Comparison of ENCODE assay signal across 21 cellular contexts in the genomic region with DNA sequence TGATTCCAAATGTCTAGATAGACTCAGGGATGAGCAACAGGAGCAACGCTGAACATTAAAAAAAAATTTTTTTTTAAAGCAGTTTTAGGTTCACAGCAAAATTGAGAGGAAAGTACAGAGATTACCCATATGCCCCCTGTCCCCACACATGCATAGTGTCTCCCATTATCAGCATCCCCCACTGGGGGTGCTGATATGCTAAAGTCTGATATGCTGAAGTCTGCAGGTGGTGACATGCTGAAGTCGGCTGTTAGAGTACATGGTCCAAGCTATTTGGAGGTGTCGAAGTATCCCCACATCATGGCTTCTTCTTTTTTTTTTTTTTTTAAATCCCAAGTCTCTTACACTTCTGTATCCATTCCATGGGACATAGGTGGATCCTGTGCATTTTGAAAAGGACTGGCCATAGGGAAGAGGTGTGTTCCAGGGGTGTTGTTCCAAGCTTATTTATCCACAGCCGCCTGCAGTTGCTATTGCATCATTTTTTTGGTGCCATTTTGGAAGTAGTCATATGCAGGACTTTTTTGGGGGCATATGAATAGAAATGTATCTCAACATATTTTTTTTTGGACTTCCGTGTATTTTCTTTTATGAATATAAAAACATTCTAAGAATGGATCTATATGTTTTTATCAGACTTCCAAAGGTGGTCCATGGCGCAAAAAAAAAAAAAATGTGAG. TPM values are rescaled to one million over a fixed set of nuclear protein-coding genes. Genes with fewer than 3 reads are reported as not detected.
DNase-seq lines count a peak whose midpoint lies in the region; ATAC-seq, FAIRE-seq and TF ChIP-seq lines count a peak whose summit lies in the region.
"Had no signal": no experiment of that assay in that cellular context is flagged by ENCODE, and none has a peak within 500 bp of the region (broad histone marks: within the 10 kb centered on the region; RNA-seq: fewer than 3 reads in every experiment).

No MANE protein-coding gene starts in this region.

- TF ChIP-seq CTCF in HepG2 (CRISPR knock-in tag; IDR thresholded peaks at IDR 0.05) (no peak), right lobe of liver (IDR thresholded peaks at IDR 0.05) (no peak), GM12878 (IDR thresholded peaks at IDR 0.05 in 2 of 3, conservative IDR thresholded peaks at IDR 0.05 in 1 of 3; ENCODE audit: control insufficient read depth in 2 of 3, extremely low read depth in 1 of 3, insufficient read depth in 1 of 3, low read depth in 3 of 3, low read length in 3 of 3) (no peak)

- H3K18ac ChIP-seq in mesendoderm (ENCODE audit: low read length), result no peak overlapping the region

- H3K4me3 ChIP-seq in HepG2 (replicated peaks in 1 of 3; ENCODE audit: insufficient read depth in 1 of 3, low read depth in 2 of 3, low read length in 3 of 3), result no peak overlapping the region
- no peak overlapping the region for H3K4me3 ChIP-seq in right lobe of liver
- no peak overlapping the region for H3K4me3 ChIP-seq in GM12878
- no peak overlapping the region for H3K4me3 ChIP-seq in mesendoderm (ENCODE audit: low read length)
- H3K4me3 ChIP-seq: BLaER1 treated with 17β-estradiol and CSF1 and Interleukin-3, amounts not matched to agents 10 nM and 100 nM had no signal

- 0 out of 5 replicates have a peak, but pooled peaks cover 0 to 4% of the 10 kb centered on the region in 2 experiments for H3K27me3 ChIP-seq in HepG2 (ENCODE audit: control insufficient read depth in 1 of 2, insufficient read depth in 2 of 2, low read length in 2 of 2)
- H3K27me3 ChIP-seq in right lobe of liver, result no peaks in the 10 kb centered on the region
- H3K27me3 ChIP-seq in GM12878 (replicated peaks in 1 of 2; ENCODE audit: control insufficient read depth in 2 of 2, insufficient read depth in 2 of 2, low read length in 1 of 2), result no peaks in the 10 kb centered on the region
- H3K27me3 ChIP-seq in mesendoderm (ENCODE audit: insufficient read depth, low read length, poor library complexity), result no peaks in the 10 kb centered on the region
- H3K27me3 ChIP-seq: BLaER1 treated with 17β-estradiol and CSF1 and Interleukin-3, amounts not matched to agents 10 nM and 100 nM had no signal

- in situ Hi-C loops in HepG2 (cut with HindIII; ENCODE audit: extremely low pct_ligation_motif_present, low pct_unique_long_range_greater_than_20kb) (no loop called here), GM12878 (cut with MboI) (no loop called here)

- POLR2A ChIA-PET in HepG2 (lab: Yijun Ruan, JAX), result interaction anchor here (1.2 kb wide), 1 partner anchor 358 kb away, joined by 3 read pairs; no protein-coding TSS in a partner anchor
- POLR2A ChIA-PET in GM12878 (lab: Charles Lee), result no interaction called here

- no peak overlapping the region for H2BK5ac ChIP-seq in mesendoderm (ENCODE audit: low read length)

- DNase-seq in HepG2 (ENCODE audit: low spot score) (no peak), right lobe of liver (no peak), GM12878 (ENCODE audit: low read depth, low spot score) (no peak), mesendoderm (peak; percentile 73), HPDE6-E6E7 (ENCODE audit: extremely low spot score) (no peak)
- DNase-seq: CD4-positive, alpha-beta T cell; CD8-positive, alpha-beta memory T cell; DMS 273 treated with DMSO at 0.1 percent for 48 hours; DMS79; EL; GDM1; GOT3; H7; HCEC 1CT had no signal

- no peaks in the 10 kb centered on the region for H3K36me3 Mint-ChIP-seq in activated T-helper 17 cell treated with anti-CD3 and anti-CD28 coated beads, Interleukin-2, amount 50 U/mL, for 72 hours (ENCODE audit: low read depth)
- H3K36me3 Mint-ChIP-seq: CD14-positive monocyte; CD8-positive, alpha-beta memory T cell had no signal

- TF ChIP-seq POLR2A in HepG2 (IDR thresholded peaks at IDR 0.05; ENCODE audit: insufficient read depth in 1 of 2, low read depth in 2 of 2, low read length in 2 of 2), result no peak
- no peak for TF ChIP-seq POLR2A in right lobe of liver (IDR thresholded peaks at IDR 0.05)
- TF ChIP-seq POLR2A in GM12878 (IDR thresholded peaks at IDR 0.05; ENCODE audit: low read depth, low read length), result no peak

- no peak overlapping the region for H3K4ac ChIP-seq in mesendoderm (ENCODE audit: low read depth, low read length)

- no peaks in the 10 kb centered on the region for H3K4me1 Mint-ChIP-seq in activated T-helper 17 cell treated with anti-CD3 and anti-CD28 coated beads, Interleukin-2, amount 50 U/mL, for 72 hours
- H3K4me1 Mint-ChIP-seq: B cell; CD14-positive monocyte; CD8-positive, alpha-beta memory T cell had no signal

- no peak overlapping the region for H3K27ac Mint-ChIP-seq in activated T-helper 17 cell treated with anti-CD3 and anti-CD28 coated beads, Interleukin-2, amount 50 U/mL, for 72 hours
- H3K27ac Mint-ChIP-seq: B cell; CD14-positive monocyte; CD4-positive, alpha-beta T cell; CD8-positive, alpha-beta memory T cell had no signal

- H3K9ac ChIP-seq in HepG2 (ENCODE audit: insufficient read depth, low read depth, low read length), result no peak overlapping the region
- no peak overlapping the region for H3K9ac ChIP-seq in GM12878 (ENCODE audit: control insufficient read depth, insufficient read depth, low read length)
- H3K9ac ChIP-seq in mesendoderm (ENCODE audit: low read length), result no peak overlapping the region
- H3K9ac ChIP-seq: BLaER1 treated with 17β-estradiol and CSF1 and Interleukin-3, amounts not matched to agents 10 nM and 100 nM had no signal

- H3K9me3 ChIP-seq in HepG2 (ENCODE audit: low read length) (no peaks in the 10 kb centered on the region), right lobe of liver (no peaks in the 10 kb centered on the region), GM12878 (replicated peaks; ENCODE audit: control insufficient read depth, insufficient read depth, low read length) (no peaks in the 10 kb centered on the region)
- H3K9me3 ChIP-seq: BLaER1 treated with 17β-estradiol and CSF1 and Interleukin-3, amounts not matched to agents 10 nM and 100 nM had no signal

- RAD21 ChIA-PET in GM12878 (lab: Charles Lee; ENCODE audit: unreplicated experiment), result no interaction called here

- no peak overlapping the region for H4K5ac ChIP-seq in mesendoderm (ENCODE audit: low read length)

- no peaks in the 10 kb centered on the region for H3K79me2 ChIP-seq in HepG2 (ENCODE audit: insufficient read depth, low read length)
- no peaks in the 10 kb centered on the region for H3K79me2 ChIP-seq in GM12878 (ENCODE audit: control insufficient read depth, insufficient read depth, low read length)
- no peaks in the 10 kb centered on the region for H3K79me2 ChIP-seq in mesendoderm (ENCODE audit: control insufficient read depth, insufficient read depth, low read length)

- no peak overlapping the region for H2AK5ac ChIP-seq in mesendoderm (ENCODE audit: low read length)

- ATAC-seq in HepG2 (no peak), right lobe of liver (no peak), GM12878 (peak; percentile 43; the same call in 1 of the 3 replicates)
- no peak for ATAC-seq in activated T-helper 17 cell treated with anti-CD3 and anti-CD28 coated beads, Interleukin-2, amount 50 U/mL, for 72 hours (replicated peaks)

- intact Hi-C loops in HepG2 (cut with micrococcal nuclease; ENCODE audit: unreplicated experiment), result no loop called here
- intact Hi-C loops in right lobe of liver (cut with DNase I), result no loop called here
- intact Hi-C loops in GM12878 (cut with micrococcal nuclease; ENCODE audit: unreplicated experiment), result no loop called here

- no peak overlapping the region for H4K8ac ChIP-seq in mesendoderm (ENCODE audit: low read depth, low read length)

- BruUV-seq in HepG2 (replicated peaks; lab: Mats Ljungman, UMichigan), result no TSS peak
- no TSS peak for BruUV-seq in GM12878 (replicated peaks; lab: Mats Ljungman, UMichigan)

- H3K23ac ChIP-seq in mesendoderm (ENCODE audit: low read length), result no peak overlapping the region

- no peak for TF ChIP-seq RAD21 in HepG2 (CRISPR knock-in tag; IDR thresholded peaks at IDR 0.05)
- TF ChIP-seq RAD21 in GM12878 (IDR thresholded peaks at IDR 0.05; ENCODE audit: insufficient read depth, low read depth, low read length), result no peak

- H3K4me2 ChIP-seq in HepG2 (ENCODE audit: low read depth, low read length) (no peak overlapping the region), GM12878 (ENCODE audit: control insufficient read depth, insufficient read depth) (no peak overlapping the region), mesendoderm (ENCODE audit: low read length) (no peak overlapping the region)
- H3K4me2 ChIP-seq: BLaER1 treated with 17β-estradiol and CSF1 and Interleukin-3, amounts not matched to agents 10 nM and 100 nM had no signal

- H3K27ac ChIP-seq in HepG2 (ENCODE audit: extremely low read length, insufficient read depth, low read length) (no peak overlapping the region), right lobe of liver (no peak overlapping the region), GM12878 (ENCODE audit: control insufficient read depth, insufficient read depth) (no peak overlapping the region), mesendoderm (ENCODE audit: low read depth, low read length) (no peak overlapping the region)
- H3K27ac ChIP-seq: 22Rv1; BLaER1 treated with 17β-estradiol and CSF1 and Interleukin-3, amounts not matched to agents 10 nM and 100 nM had no signal

- no peak overlapping the region for H3K56ac ChIP-seq in mesendoderm (ENCODE audit: low read length)

- no peak overlapping the region for H3K4me3 Mint-ChIP-seq in activated T-helper 17 cell treated with anti-CD3 and anti-CD28 coated beads, Interleukin-2, amount 50 U/mL, for 72 hours
- H3K4me3 Mint-ChIP-seq: B cell; CD14-positive monocyte; CD4-positive, alpha-beta T cell; CD8-positive, alpha-beta memory T cell had no signal

- no peaks in the 10 kb centered on the region for H3K9me3 Mint-ChIP-seq in activated T-helper 17 cell treated with anti-CD3 and anti-CD28 coated beads, Interleukin-2, amount 50 U/mL, for 72 hours
- H3K9me3 Mint-ChIP-seq: CD4-positive, alpha-beta T cell; CD8-positive, alpha-beta memory T cell had no signal

- no peak overlapping the region for H2BK120ac ChIP-seq in mesendoderm (ENCODE audit: low read depth, low read length)

- no peaks in the 10 kb centered on the region for H4K20me1 ChIP-seq in HepG2 (ENCODE audit: insufficient read depth, low read length)
- no peaks in the 10 kb centered on the region for H4K20me1 ChIP-seq in GM12878 (ENCODE audit: control insufficient read depth, insufficient read depth)
- H4K20me1 ChIP-seq: BLaER1 treated with 17β-estradiol and CSF1 and Interleukin-3, amounts not matched to agents 10 nM and 100 nM had no signal

- no peaks in the 10 kb centered on the region for H3K79me1 ChIP-seq in mesendoderm (ENCODE audit: low read length)

- H3K4me1 ChIP-seq in HepG2 (ENCODE audit: insufficient read depth, low read length), result no peaks in the 10 kb centered on the region
- no peaks in the 10 kb centered on the region for H3K4me1 ChIP-seq in right lobe of liver
- H3K4me1 ChIP-seq in GM12878 (ENCODE audit: control insufficient read depth, insufficient read depth, low read length), result no peaks in the 10 kb centered on the region
- no peaks in the 10 kb centered on the region for H3K4me1 ChIP-seq in mesendoderm (ENCODE audit: control insufficient read depth, low read depth, low read length)

- H2BK15ac ChIP-seq in mesendoderm (replicated peaks; ENCODE audit: low read depth), result no peak overlapping the region

- FAIRE-seq in HepG2 (lab: Jason Lieb, UNC) (no peak), GM12878 (lab: Jason Lieb, UNC) (no peak)
- FAIRE-seq: D721Med, GM12892 had no signal

- SMC1A ChIA-PET in GM12878 (lab: Charles Lee; ENCODE audit: uncharacterized antibody, unreplicated experiment), result interaction anchor here (0.8 kb wide), 1 partner anchor 359 kb away, joined by 3 read pairs; no protein-coding TSS in a partner anchor

- H3K36me3 ChIP-seq in HepG2 (replicated peaks in 1 of 2; ENCODE audit: control insufficient read depth in 1 of 2, insufficient read depth in 2 of 2, low read length in 2 of 2) (no peaks in the 10 kb centered on the region), right lobe of liver (no peaks in the 10 kb centered on the region), GM12878 (ENCODE audit: control insufficient read depth in 2 of 2, insufficient read depth in 2 of 2, low read length in 1 of 2) (no peaks in the 10 kb centered on the region), mesendoderm (ENCODE audit: control insufficient read depth, insufficient read depth, low read length) (no peaks in the 10 kb centered on the region)
- H3K36me3 ChIP-seq: BLaER1 treated with 17β-estradiol and CSF1 and Interleukin-3, amounts not matched to agents 10 nM and 100 nM had no signal

- TF ChIP-seq EP300 in HepG2 (IDR thresholded peaks at IDR 0.05; ENCODE audit: low read depth in 2 of 2, low read length in 2 of 2) (no peak), HepG2 (CRISPR knock-in tag; IDR thresholded peaks at IDR 0.05; ENCODE audit: borderline replicate concordance) (no peak), GM12878 (IDR thresholded peaks at IDR 0.05; ENCODE audit: borderline replicate concordance in 1 of 2, control insufficient read depth in 1 of 2, low read depth in 2 of 2, low read length in 2 of 2) (no peak)

- WGBS in HepG2 (ENCODE audit: low lambda C conversion rate), result 13% methylated on average over 6 of the region's 6 CpGs
- WGBS in right lobe of liver (ENCODE audit: insufficient coverage, low coverage, low lambda C conversion rate, missing lambda C conversion rate), result 74% methylated on average over 6 of the region's 6 CpGs
- WGBS in GM12878 (ENCODE audit: insufficient coverage, insufficient replicate concordance, low lambda C conversion rate, missing lambda C conversion rate), result 69% methylated on average over 6 of the region's 6 CpGs
- no CpG with 5 or more reads among the region's 6 CpGs for WGBS in mesendoderm (ENCODE audit: extremely low coverage, insufficient coverage, low lambda C conversion rate)

- no peaks in the 10 kb centered on the region for H3K27me3 Mint-ChIP-seq in activated T-helper 17 cell treated with anti-CD3 and anti-CD28 coated beads, Interleukin-2, amount 50 U/mL, for 72 hours
- H3K27me3 Mint-ChIP-seq: B cell; CD4-positive, alpha-beta T cell; CD8-positive, alpha-beta memory T cell had no signal

- H2AFZ ChIP-seq in HepG2 (ENCODE audit: low read length), result no peak overlapping the region
- H2AFZ ChIP-seq in GM12878 (ENCODE audit: control insufficient read depth, low read depth, low read length), result no peak overlapping the region

- CTCF ChIA-PET in HepG2 (lab: Yijun Ruan, JAX; ENCODE audit: low intra/inter-chr PET ratio, low total read pairs), result no interaction called here
- CTCF ChIA-PET in GM12878 (lab: Yijun Ruan, JAX), result interaction anchor here (1.2 kb wide), 1 partner anchor 13 kb away, joined by 4 read pairs; no protein-coding TSS in a partner anchor

RNA-seq across cellular contexts. Expression of gene MIS18BP1, which starts 19.0 kb away (rescaled TPM):
- total RNA-seq in HepG2 (2016; rRNA removed; fragmentation: Illumina TruSeq; extraction: Trizol) (36.4 and 54.6 TPM in 2 replicates), right lobe of liver (10 to 100 TPM in 1 of 6 experiments, 1 to 10 TPM in 5; 4.6 to 11.0 (median 6.4) TPM), GM12878 (2014; rRNA removed) (46.1 and 61.8 TPM in 2 replicates), GM12878 (2014; rRNA removed; fragmentation: Illumina TruSeq; extraction: Trizol) (79.9 and 88.0 TPM in 2 replicates), GM12878 (2021) (42.8 and 47.2 TPM in 2 replicates)
- total RNA-seq in HepG2 (2016; cell fraction: cytosol; rRNA removed; fragmentation: Illumina TruSeq; extraction: Trizol; ENCODE audit: low read depth), result 8.5 and 9.1 TPM in 2 replicates
- 43.2 and 47.0 TPM in 2 replicates for total RNA-seq in HepG2 (2016; cell fraction: insoluble cytoplasmic fraction; rRNA removed; fragmentation: Illumina TruSeq; extraction: Trizol)
- 17.8 and 23.3 TPM in 2 replicates for total RNA-seq in HepG2 (2016; cell fraction: membrane; rRNA removed; fragmentation: Illumina TruSeq; extraction: Trizol)
- total RNA-seq in HepG2 (2016; cell fraction: nucleus; rRNA removed; fragmentation: Illumina TruSeq; extraction: Trizol), result 48.9 and 51.7 TPM in 2 replicates
- polyA plus RNA-seq in HepG2 (2011; rRNA removed) (6.0 and 9.5 TPM in 2 replicates), GM12878 (2011; rRNA removed) (69.0 and 141 TPM in 2 replicates), GM12878 (2014; fragmentation: Illumina TruSeq; extraction: Trizol) (63.5 and 75.8 TPM in 2 replicates), GM12878 (2014; fragmentation: Nextera tagmentation; extraction: Ambion mirVana) (10 to 100 TPM; 16.9 to 17.7 TPM), GM12878 (2014; rRNA removed) (32.9 and 50.4 TPM in 2 replicates), GM12878 (2016; fragmentation: Nextera tagmentation; extraction: Ambion mirVana) (10 to 100 TPM; 81.5 to 88.9 TPM)
- polyA plus RNA-seq in HepG2 (2011; cell fraction: cytosol; rRNA removed), result 2.6 and 4.0 TPM in 2 replicates
- polyA plus RNA-seq in HepG2 (2011; cell fraction: nucleus; rRNA removed), result 7.0 and 8.2 TPM in 2 replicates
- polyA plus RNA-seq in HepG2 (2012), result 6.4 and 10.4 TPM in 2 replicates
- polyA plus RNA-seq in HepG2 (2016; cell fraction: cytosol; fragmentation: Illumina TruSeq; extraction: Trizol; ENCODE audit: low read depth), result 0.81 and 1.1 TPM in 2 replicates
- 28.2 and 30.5 TPM in 2 replicates for polyA plus RNA-seq in HepG2 (2016; cell fraction: insoluble cytoplasmic fraction; fragmentation: Illumina TruSeq; extraction: Trizol; ENCODE audit: low read depth)
- 3.1 and 3.3 TPM in 2 replicates for polyA plus RNA-seq in HepG2 (2016; cell fraction: membrane; fragmentation: Illumina TruSeq; extraction: Trizol; ENCODE audit: low read depth)
- polyA plus RNA-seq in HepG2 (2016; cell fraction: nucleus; fragmentation: Illumina TruSeq; extraction: Trizol; ENCODE audit: insufficient read depth, low read depth), result 46.2 and 47.8 TPM in 2 replicates
- polyA minus RNA-seq in HepG2 (2011; rRNA and poly(A)+ RNA removed; ENCODE audit: low replicate concordance), result 3.7 and 14.3 TPM in 2 replicates
- polyA minus RNA-seq in HepG2 (2011; cell fraction: cytosol; rRNA and poly(A)+ RNA removed), result 11.9 and 13.0 TPM in 2 replicates
- polyA minus RNA-seq in HepG2 (2011; cell fraction: nucleus; rRNA and poly(A)+ RNA removed), result 40.9 and 50.1 TPM in 2 replicates
- total RNA-seq in GM12878 (2013; cell fraction: nucleolus; rRNA removed), result 269 and 305 TPM in 2 replicates
- 13.9 TPM for polyA plus RNA-seq in GM12878 (2011; ENCODE audit: low read depth)
- 19.6 and 22.8 TPM in 2 replicates for polyA plus RNA-seq in GM12878 (2011; cell fraction: cytosol; rRNA removed)
- polyA plus RNA-seq in GM12878 (2011; cell fraction: nucleus; rRNA removed), result 64.5 and 70.6 TPM in 2 replicates
- 23.9 and 35.3 TPM in 2 replicates for polyA plus RNA-seq in GM12878 (2012)
- polyA minus RNA-seq in GM12878 (2011; rRNA and poly(A)+ RNA removed), result 36.1 and 40.2 TPM in 2 replicates
- 23.6 and 36.1 TPM in 2 replicates for polyA minus RNA-seq in GM12878 (2011; cell fraction: cytosol; rRNA and poly(A)+ RNA removed)
- polyA minus RNA-seq in GM12878 (2011; cell fraction: nucleus; rRNA and poly(A)+ RNA removed), result 48.4 and 49.4 TPM in 2 replicates
- polyA plus RNA-seq in mesendoderm (2013, experiment 1 of 2), result 57.4 TPM
- polyA plus RNA-seq in mesendoderm (2013, experiment 2 of 2), result 60.2 TPM
- 10 to 100 TPM; 52.2 to 75.7 TPM for total RNA-seq in activated T-helper 17 cell treated with anti-CD3 and anti-CD28 coated beads, Interleukin-2, amount 50 U/mL, for 72 hours

Comparison
In these comparisons a context has a peak if more than half of its experiments do, and no peak if none do; other contexts are left out.
1. Of the 75 proteins assayed by ChIP-seq in both HepG2 and GM12878: peak only in HepG2: CEBPB; only in GM12878: none; in both: none; in neither: 73; mixed calls (peak in some experiments, not most) for 1.